Comparison of ENCODE assay signal across 11 cellular contexts in genomic region chr13:48144413-48145035, GRCh38. TPM values are rescaled to one million over a fixed set of nuclear protein-coding genes. Genes with fewer than 3 reads are reported as not detected.
DNase-seq lines count a peak whose midpoint lies in the region; ATAC-seq, FAIRE-seq and TF ChIP-seq lines count a peak whose summit lies in the region.
"Had no signal": no experiment of that assay in that cellular context is flagged by ENCODE, and none has a peak within 500 bp of the region (broad histone marks: within the 10 kb centered on the region; RNA-seq: fewer than 3 reads in every experiment).

No MANE protein-coding gene starts in this region.

- intact Hi-C loops in CD8-positive, alpha-beta T cell (cut with DNase I, micrococcal nuclease) = no loop called here

- H3K27me3 ChIP-seq in CD8-positive, alpha-beta T cell (ENCODE audit: insufficient read depth, low read length) = no peaks in the 10 kb centered on the region
- H3K27me3 ChIP-seq in trophoblast cell (ENCODE audit: insufficient read depth, low read length) = no peaks in the 10 kb centered on the region

- peaks cover 5% of the 10 kb centered on the region for H3K9me3 Mint-ChIP-seq in CD8-positive, alpha-beta T cell
- no peaks in the 10 kb centered on the region for H3K9me3 Mint-ChIP-seq in T-cell

- H3K14ac ChIP-seq in trophoblast cell (ENCODE audit: low read length) = no peak overlapping the region

- POLR2A ChIA-PET in CD8-positive, alpha-beta T cell (lab: Charles Lee) = interaction anchor here (1.7 kb wide), 1 partner anchor 11 kb away, joined by 6 read pairs; no protein-coding TSS in a partner anchor
- POLR2A ChIA-PET in T-cell (lab: Charles Lee) = interaction anchor here in 1 of 2 donors (0.6 kb wide), 1 partner anchor 90 kb away, joined by 4 read pairs; no protein-coding TSS in a partner anchor

- no peak overlapping the region for H2AK5ac ChIP-seq in trophoblast cell (ENCODE audit: low read length)

- H3K4me1 Mint-ChIP-seq in CD8-positive, alpha-beta T cell (ENCODE audit: low read depth) = peaks cover 36% of the 10 kb centered on the region
- H3K4me1 Mint-ChIP-seq in T-cell = peaks cover 30 to 46% (median 39%) of the 10 kb centered on the region in 3 donors

- H2BK5ac ChIP-seq in trophoblast cell (ENCODE audit: low read depth, low read length, poor library complexity) = no peak overlapping the region

- no peak for TF ChIP-seq CTCF in CD8-positive, alpha-beta T cell (IDR thresholded peaks at IDR 0.05)
- no peak for TF ChIP-seq CTCF in fibroblast of pulmonary artery (IDR thresholded peaks at IDR 0.05; ENCODE audit: low read length, missing control alignments)

- no peak overlapping the region for H3K4me3 ChIP-seq in CD8-positive, alpha-beta T cell (ENCODE audit: low read depth, low read length)
- H3K4me3 ChIP-seq in fibroblast of pulmonary artery (replicated peaks; ENCODE audit: low read depth, low read length) (no peak overlapping the region), trophoblast cell (ENCODE audit: low read depth, low read length) (no peak overlapping the region)

- H3K4me1 ChIP-seq in CD8-positive, alpha-beta T cell (ENCODE audit: insufficient read depth, low read length) = peaks cover 27% of the 10 kb centered on the region
- no peaks in the 10 kb centered on the region for H3K4me1 ChIP-seq in trophoblast cell (ENCODE audit: control insufficient read depth in 1 of 2, insufficient read depth in 2 of 2, low read length in 2 of 2)

- H2BK12ac ChIP-seq in trophoblast cell (ENCODE audit: low read length) = no peak overlapping the region

- H3K4me2 ChIP-seq in trophoblast cell (ENCODE audit: low read length) = no peak overlapping the region

- H3K36me3 Mint-ChIP-seq in CD8-positive, alpha-beta T cell = no peaks in the 10 kb centered on the region
- H3K36me3 Mint-ChIP-seq in T-cell = peaks cover 4% of the 10 kb centered on the region

- H2BK120ac ChIP-seq in trophoblast cell (ENCODE audit: insufficient read depth, low read length, poor library complexity) = no peak overlapping the region

- H3K27ac Mint-ChIP-seq in CD8-positive, alpha-beta T cell = peak overlapping the region; percentile 92
- peak overlapping the region; percentile 3 to 81 for H3K27ac Mint-ChIP-seq in T-cell

- H3K27ac ChIP-seq in CD8-positive, alpha-beta T cell (ENCODE audit: low read depth, low read length) = peak overlapping the region; percentile 48
- H3K27ac ChIP-seq in trophoblast cell (ENCODE audit: low read depth, low read length) = no peak overlapping the region

- WGBS in trophoblast cell (ENCODE audit: extremely low coverage, insufficient coverage, insufficient read length) = no CpG with 5 or more reads among the region's 7 CpGs

- no peak overlapping the region for H3K9ac ChIP-seq in trophoblast cell (ENCODE audit: low read length)

- no peaks in the 10 kb centered on the region for H3K27me3 Mint-ChIP-seq in CD8-positive, alpha-beta T cell (ENCODE audit: low read depth)
- H3K27me3 Mint-ChIP-seq in T-cell = no peaks in the 10 kb centered on the region

- no peaks in the 10 kb centered on the region for H3K79me1 ChIP-seq in trophoblast cell (ENCODE audit: low read length)

- H3K4ac ChIP-seq in trophoblast cell (ENCODE audit: low read depth, low read length) = no peak overlapping the region

- no peak for FAIRE-seq in HTR-8/SVneo (lab: Jason Lieb, UNC)

- ATAC-seq in CD8-positive, alpha-beta T cell = peak; percentile 80
- ATAC-seq in T-cell (replicated peaks in 1 of 4) (peak; percentile 62 to 81 (median 68)), HG03159 (IDR thresholded peaks at IDR 0.05; ENCODE audit: unreplicated experiment) (no peak), GM19452 (IDR thresholded peaks at IDR 0.05; ENCODE audit: unreplicated experiment) (no peak)

- H4K12ac ChIP-seq in trophoblast cell (ENCODE audit: low read depth, low read length) = no peak overlapping the region

- no peaks in the 10 kb centered on the region for H3K79me2 ChIP-seq in trophoblast cell (ENCODE audit: control insufficient read depth, insufficient read depth, low read length, poor library complexity)

- no peaks in the 10 kb centered on the region for H3K36me3 ChIP-seq in CD8-positive, alpha-beta T cell (ENCODE audit: insufficient read depth, low read length)
- H3K36me3 ChIP-seq in trophoblast cell (ENCODE audit: control insufficient read depth in 1 of 2, insufficient read depth in 2 of 2, low read length in 2 of 2) = no peaks in the 10 kb centered on the region

- peak overlapping the region; percentile 39 for H3K4me3 Mint-ChIP-seq in CD8-positive, alpha-beta T cell
- peak overlapping the region in 1 of 3 donors; percentile 22 for H3K4me3 Mint-ChIP-seq in T-cell

- CTCF ChIA-PET in CD8-positive, alpha-beta T cell (lab: Charles Lee) = interaction anchor here (0.8 to 1.0 kb wide), 2 partner anchors 49 to 88 kb away, joined by 3 read pairs; partner anchors contain the start of genes ITM2B and MED4
- CTCF ChIA-PET in T-cell (lab: Charles Lee) = no interaction called here

- H3K23ac ChIP-seq in trophoblast cell (ENCODE audit: low read length) = peak overlapping the region; percentile 90

- no peaks in the 10 kb centered on the region for H3K9me3 ChIP-seq in CD8-positive, alpha-beta T cell (ENCODE audit: low read length)
- H3K9me3 ChIP-seq in trophoblast cell (ENCODE audit: insufficient read depth, low read depth, low read length) = peaks cover 2% of the 10 kb centered on the region

- H3K18ac ChIP-seq in trophoblast cell (ENCODE audit: low read length) = no peak overlapping the region

- no peak overlapping the region for H4K8ac ChIP-seq in trophoblast cell (ENCODE audit: low read depth, low read length)

- no peak overlapping the region for H4K91ac ChIP-seq in trophoblast cell (ENCODE audit: low read depth, low read length)

- H2AFZ ChIP-seq in trophoblast cell (ENCODE audit: insufficient read depth, low read length, poor library complexity) = peak overlapping the region; percentile 1

- DNase-seq in CD8-positive, alpha-beta T cell = peak in 1 of 7 experiments; percentile 29
- peak in 12 of 34 experiments; percentile 6 to 38 (median 22) for DNase-seq in T-cell
- peak; percentile 92 for DNase-seq in fibroblast of pulmonary artery (ENCODE audit: low read depth)
- peak; percentile 70 to 71 for DNase-seq in trophoblast cell
- DNase-seq in cerebellar nuclear complex (lab: John Stamatoyannopoulos, UW) = no peak
- DNase-seq in HTR-8/SVneo (ENCODE audit: insufficient read length, low spot score) = no peak
- DNase-seq: DMS153, NCI-H1930, T-helper 2 cell had no signal

RNA-seq across cellular contexts. Expression of gene MED4, which starts 49.6 kb away (rescaled TPM):
- total RNA-seq in CD8-positive, alpha-beta T cell = 10 to 100 TPM; 60.8 to 63.6 TPM
- 10 to 100 TPM; 43.7 to 51.3 (median 45.7) TPM for total RNA-seq in T-cell
- polyA plus RNA-seq in trophoblast cell (2013) = 35.3 and 35.8 TPM in 2 replicates

Comparison
In these comparisons a context has a peak if more than half of its experiments do, and no peak if none do; other contexts are left out.
1. ATAC-seq: peak in CD8-positive, alpha-beta T cell (single experiment) and T-cell (4 of 4); none in HG03159 (single experiment) and GM19452 (single experiment).
2. DNase-seq: peak in fibroblast of pulmonary artery (single experiment) and trophoblast cell (2 of 2); none in cerebellar nuclear complex (0 of 2) and HTR-8/SVneo (single experiment).